Comparison of ENCODE assay signal across 8 cellular contexts in genomic region chr2:44044281-44044720, GRCh38. TPM values are rescaled to one million over a fixed set of nuclear protein-coding genes. Genes with fewer than 3 reads are reported as not detected.
DNase-seq lines count a peak whose midpoint lies in the region; ATAC-seq, FAIRE-seq and TF ChIP-seq lines count a peak whose summit lies in the region.

No MANE protein-coding gene starts in this region.

- H2AFZ ChIP-seq in astrocyte (ENCODE audit: low read depth, low read length) (peak overlapping the region; percentile 65), hepatocyte (peak overlapping the region; percentile 5)

- H3K4me3 ChIP-seq in A673 (ENCODE audit: low read depth, low read length, poor library complexity, severe bottlenecking) (no peak overlapping the region), astrocyte (ENCODE audit: insufficient read depth, low read depth, low read length) (no peak overlapping the region), hepatocyte (no peak overlapping the region), small intestine (ENCODE audit: low read depth in 1 of 2, low read length in 2 of 2) (no peak overlapping the region)

- H3K27me3 Mint-ChIP-seq in astrocyte (ENCODE audit: low read depth, unreplicated experiment), result peaks cover 6% of the 10 kb centered on the region

- no peak for FAIRE-seq in astrocyte (lab: Jason Lieb, UNC)
- FAIRE-seq in small intestine (lab: Jason Lieb, UNC), result no peak

- H3K4me1 Mint-ChIP-seq in astrocyte (ENCODE audit: low read depth, unreplicated experiment), result no peaks in the 10 kb centered on the region

- peak; percentile 93 for DNase-seq in A673 (ENCODE audit: low spot score)
- DNase-seq in NCI-H2029 treated with DMSO at 0.1 percent for 48 hours (lab: John Stamatoyannopoulos, UW), result peak; percentile 60
- peak; percentile 58 for DNase-seq in T-helper 9 cell
- peak; percentile 33 for DNase-seq in astrocyte (ENCODE audit: low read depth)
- peak; percentile 92 for DNase-seq in hepatocyte (ENCODE audit: low spot score)
- peak; percentile 81 for DNase-seq in small intestine

- ATAC-seq in GM18517 (IDR thresholded peaks at IDR 0.05; ENCODE audit: unreplicated experiment) (peak; percentile 91), HG03039 (IDR thresholded peaks at IDR 0.05; ENCODE audit: unreplicated experiment) (peak; percentile 97)

- no peaks in the 10 kb centered on the region for H3K36me3 ChIP-seq in A673 (ENCODE audit: insufficient read depth, low read length, poor library complexity, severe bottlenecking)
- H3K36me3 ChIP-seq in astrocyte (ENCODE audit: insufficient read depth, low read length), result no peaks in the 10 kb centered on the region
- no peaks in the 10 kb centered on the region for H3K36me3 ChIP-seq in hepatocyte (replicated peaks; ENCODE audit: insufficient read depth, low read depth)
- no peaks in the 10 kb centered on the region for H3K36me3 ChIP-seq in small intestine (ENCODE audit: control insufficient read depth in 2 of 2, insufficient read depth in 2 of 2, low read length in 2 of 2)

- no peaks in the 10 kb centered on the region for H3K36me3 Mint-ChIP-seq in astrocyte (ENCODE audit: low read depth, unreplicated experiment)

- H4K20me1 ChIP-seq in astrocyte (ENCODE audit: insufficient read depth, low read length), result no peaks in the 10 kb centered on the region
- no peaks in the 10 kb centered on the region for H4K20me1 ChIP-seq in hepatocyte (ENCODE audit: insufficient read depth, poor library complexity, severe bottlenecking)

- H3K27me3 ChIP-seq in A673 (replicated peaks; ENCODE audit: insufficient read depth, low read depth, low read length, poor library complexity) (no peaks in the 10 kb centered on the region), astrocyte (ENCODE audit: insufficient read depth, low read length) (no peaks in the 10 kb centered on the region), hepatocyte (no peaks in the 10 kb centered on the region), small intestine (ENCODE audit: control insufficient read depth in 2 of 2, insufficient read depth in 2 of 2, low read length in 2 of 2) (no peaks in the 10 kb centered on the region)

- H3K9me3 Mint-ChIP-seq in astrocyte (ENCODE audit: unreplicated experiment), result peaks cover 8% of the 10 kb centered on the region

- H3K4me2 ChIP-seq in astrocyte (ENCODE audit: low read length) (peak overlapping the region; percentile 66), hepatocyte (peak overlapping the region; percentile 37)

- WGBS in hepatocyte (ENCODE audit: low lambda C conversion rate, missing lambda C conversion rate), result 10% methylated on average over 10 of the region's 10 CpGs
- WGBS in small intestine, 3 donors, result 2 to 5% (median 4%) methylated on average over 10 of the region's 10 CpGs

- H3K4me1 ChIP-seq in A673 (ENCODE audit: insufficient read depth, low read length, poor library complexity, severe bottlenecking) (no peaks in the 10 kb centered on the region), astrocyte (ENCODE audit: insufficient read depth, low read length) (no peaks in the 10 kb centered on the region), hepatocyte (ENCODE audit: insufficient read depth) (no peaks in the 10 kb centered on the region), small intestine (ENCODE audit: control insufficient read depth in 2 of 2, insufficient read depth in 1 of 2, low read depth in 1 of 2, low read length in 1 of 2) (no peaks in the 10 kb centered on the region)

- TF ChIP-seq CTCF in A673 (conservative IDR thresholded peaks at IDR 0.05; ENCODE audit: low read depth, low read length) (peak; percentile 90), astrocyte (IDR thresholded peaks at IDR 0.05; ENCODE audit: insufficient read depth, low read depth, low read length) (peak; percentile 83), hepatocyte (IDR thresholded peaks at IDR 0.05; ENCODE audit: poor library complexity) (peak; percentile 93)

- H3K27ac ChIP-seq in A673 (ENCODE audit: low read depth, low read length, poor library complexity, severe bottlenecking), result no peak overlapping the region
- H3K27ac ChIP-seq in astrocyte (ENCODE audit: low read depth, low read length), result no peak overlapping the region
- no peak overlapping the region for H3K27ac ChIP-seq in hepatocyte
- no peak overlapping the region for H3K27ac ChIP-seq in small intestine (ENCODE audit: low read depth in 1 of 2, low read length in 1 of 2)

- intact Hi-C loops in A673 (cut with micrococcal nuclease; ENCODE audit: unreplicated experiment), result loop anchor here (1.0 to 5.0 kb wide), 3 partner anchors 247 to 913 kb away; no protein-coding TSS in a partner anchor

- POLR2A ChIA-PET in A673 (lab: Charles Lee; ENCODE audit: low non-redundant PET), result no interaction called here

- H3K79me2 ChIP-seq in astrocyte (ENCODE audit: insufficient read depth, low read length), result no peaks in the 10 kb centered on the region
- no peaks in the 10 kb centered on the region for H3K79me2 ChIP-seq in hepatocyte

- H3K4me3 Mint-ChIP-seq in astrocyte (ENCODE audit: unreplicated experiment), result no peak overlapping the region

- H3K27ac Mint-ChIP-seq in astrocyte (ENCODE audit: unreplicated experiment), result no peak overlapping the region

- no peak overlapping the region for H3K9ac ChIP-seq in astrocyte (ENCODE audit: low read length)

- H3K9me2 ChIP-seq in hepatocyte (replicated peaks; ENCODE audit: insufficient read depth), result no peaks in the 10 kb centered on the region

- CTCF ChIA-PET in A673 (lab: Charles Lee), result interaction anchor here (0.5 to 1.3 kb wide), 9 partner anchors 17 to 1309 kb away, joined by 3 to 9 read pairs (median 5); partner anchors contain the start of gene CAMKMT

- BruUV-seq in A673 (replicated peaks; lab: Mats Ljungman, UMichigan), result no TSS peak

- H3K9me3 ChIP-seq in A673 (ENCODE audit: low read depth, low read length, poor library complexity, severe bottlenecking) (no peaks in the 10 kb centered on the region), astrocyte (ENCODE audit: insufficient read depth, low read depth, low read length) (no peaks in the 10 kb centered on the region), hepatocyte (ENCODE audit: low read depth) (no peaks in the 10 kb centered on the region), small intestine (ENCODE audit: control insufficient read depth, low read depth) (no peaks in the 10 kb centered on the region)

RNA-seq across cellular contexts. Expression of gene LRPPRC, which starts 48.5 kb away (rescaled TPM):
- 136 and 144 TPM in 2 replicates for total RNA-seq in A673 (2021)
- total RNA-seq in astrocyte, result 92.7 and 94.9 TPM in 2 replicates
- 83.6 and 87.3 TPM in 2 replicates for total RNA-seq in hepatocyte
- 27.4 and 27.5 TPM in 2 replicates for polyA plus RNA-seq in hepatocyte
- 10 to 100 TPM; 19.5 to 62.2 (median 20.0) TPM for polyA plus RNA-seq in small intestine

Comparison
In these comparisons a context has a peak if more than half of its experiments do, and no peak if none do; other contexts are left out.
1. DNase-seq: peak in every context shown above with its lines; median percentile 93 in A673; 92 in hepatocyte; 81 in small intestine; 60 in NCI-H2029 treated with DMSO at 0.1 percent for 48 hours; 58 in T-helper 9 cell; 33 in astrocyte.